Comparison of ENCODE assay signal across 1 cellular context in the genomic region with DNA sequence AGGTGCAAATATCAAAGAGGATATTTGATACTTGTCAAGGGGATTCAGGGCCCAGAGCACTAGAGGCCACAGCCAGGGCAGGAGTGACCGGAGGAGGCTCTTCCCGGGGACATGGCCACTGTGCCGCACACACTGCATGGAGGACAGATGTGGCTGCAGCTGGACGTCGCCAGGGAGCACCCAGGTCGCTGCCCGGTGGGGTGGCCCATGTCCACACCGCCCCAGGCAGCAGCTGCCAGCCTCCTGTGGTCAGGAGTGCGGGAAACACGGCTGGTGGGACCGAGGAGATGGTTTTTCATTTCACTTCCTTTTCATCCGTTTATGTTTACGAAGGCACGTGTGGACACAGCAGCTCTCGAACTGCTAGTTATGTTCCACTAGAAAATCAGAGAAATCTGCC.
TF ChIP-seq lines count a peak whose summit lies in the region.

No MANE protein-coding gene starts in this region.

TF ChIP-seq in GM12878, 131 proteins besides CTCF, POLR2A, EP300 and RAD21:
- TF ChIP-seq CBX3 (IDR thresholded peaks at IDR 0.05; ENCODE audit: borderline replicate concordance, low read depth) (no peak), HDAC6 (IDR thresholded peaks at IDR 0.05; ENCODE audit: unreplicated experiment) (no peak), IKZF2 (IDR thresholded peaks at IDR 0.05) (no peak), NBN (IDR thresholded peaks at IDR 0.05) (no peak), MYC (IDR thresholded peaks at IDR 0.05; ENCODE audit: insufficient read depth, insufficient read length, insufficient replicate concordance, low read length, severe bottlenecking) (no peak), YY1 (IDR thresholded peaks at IDR 0.05; ENCODE audit: low read depth, low read length) (no peak), HCFC1 (IDR thresholded peaks at IDR 0.05; ENCODE audit: low read length) (no peak), NFXL1 (IDR thresholded peaks at IDR 0.05; ENCODE audit: borderline replicate concordance) (no peak), SUPT20H (IDR thresholded peaks at IDR 0.05; ENCODE audit: borderline replicate concordance, control insufficient read depth, low read depth, low read length) (no peak), KAT2A (conservative IDR thresholded peaks at IDR 0.05; ENCODE audit: control insufficient read depth, low read depth, low read length) (no peak)
- TF ChIP-seq, protein P1, sequence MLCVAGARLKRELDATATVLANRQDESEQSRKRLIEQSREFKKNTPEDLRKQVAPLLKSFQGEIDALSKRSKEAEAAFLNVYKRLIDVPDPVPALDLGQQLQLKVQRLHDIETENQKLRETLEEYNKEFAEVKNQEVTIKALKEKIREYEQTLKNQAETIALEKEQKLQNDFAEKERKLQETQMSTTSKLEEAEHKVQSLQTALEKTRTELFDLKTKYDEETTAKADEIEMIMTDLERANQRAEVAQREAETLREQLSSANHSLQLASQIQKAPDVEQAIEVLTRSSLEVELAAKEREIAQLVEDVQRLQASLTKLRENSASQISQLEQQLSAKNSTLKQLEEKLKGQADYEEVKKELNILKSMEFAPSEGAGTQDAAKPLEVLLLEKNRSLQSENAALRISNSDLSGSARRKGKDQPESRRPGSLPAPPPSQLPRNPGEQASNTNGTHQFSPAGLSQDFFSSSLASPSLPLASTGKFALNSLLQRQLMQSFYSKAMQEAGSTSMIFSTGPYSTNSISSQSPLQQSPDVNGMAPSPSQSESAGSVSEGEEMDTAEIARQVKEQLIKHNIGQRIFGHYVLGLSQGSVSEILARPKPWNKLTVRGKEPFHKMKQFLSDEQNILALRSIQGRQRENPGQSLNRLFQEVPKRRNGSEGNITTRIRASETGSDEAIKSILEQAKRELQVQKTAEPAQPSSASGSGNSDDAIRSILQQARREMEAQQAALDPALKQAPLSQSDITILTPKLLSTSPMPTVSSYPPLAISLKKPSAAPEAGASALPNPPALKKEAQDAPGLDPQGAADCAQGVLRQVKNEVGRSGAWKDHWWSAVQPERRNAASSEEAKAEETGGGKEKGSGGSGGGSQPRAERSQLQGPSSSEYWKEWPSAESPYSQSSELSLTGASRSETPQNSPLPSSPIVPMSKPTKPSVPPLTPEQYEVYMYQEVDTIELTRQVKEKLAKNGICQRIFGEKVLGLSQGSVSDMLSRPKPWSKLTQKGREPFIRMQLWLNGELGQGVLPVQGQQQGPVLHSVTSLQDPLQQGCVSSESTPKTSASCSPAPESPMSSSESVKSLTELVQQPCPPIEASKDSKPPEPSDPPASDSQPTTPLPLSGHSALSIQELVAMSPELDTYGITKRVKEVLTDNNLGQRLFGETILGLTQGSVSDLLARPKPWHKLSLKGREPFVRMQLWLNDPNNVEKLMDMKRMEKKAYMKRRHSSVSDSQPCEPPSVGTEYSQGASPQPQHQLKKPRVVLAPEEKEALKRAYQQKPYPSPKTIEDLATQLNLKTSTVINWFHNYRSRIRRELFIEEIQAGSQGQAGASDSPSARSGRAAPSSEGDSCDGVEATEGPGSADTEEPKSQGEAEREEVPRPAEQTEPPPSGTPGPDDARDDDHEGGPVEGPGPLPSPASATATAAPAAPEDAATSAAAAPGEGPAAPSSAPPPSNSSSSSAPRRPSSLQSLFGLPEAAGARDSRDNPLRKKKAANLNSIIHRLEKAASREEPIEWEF (IDR thresholded peaks at IDR 0.05; ENCODE audit: insufficient replicate concordance, low read depth, low read length), result no peak
